ENCODE assay signal across 17 cellular contexts in genomic region chr1:200336901-200337391, GRCh38.
DNase-seq lines count a peak whose midpoint lies in the region; ATAC-seq and TF ChIP-seq lines count a peak whose summit lies in the region.
"Had no signal": no experiment of that assay in that cellular context is flagged by ENCODE, and none has a peak within 500 bp of the region (broad histone marks: within the 10 kb centered on the region; RNA-seq: fewer than 3 reads in every experiment).

No MANE protein-coding gene starts in this region.

- TF ChIP-seq RAD21 in HCT116 (IDR thresholded peaks at IDR 0.05; ENCODE audit: low read depth), result no peak

- H3K4me3 ChIP-seq in AG04450 (ENCODE audit: low read depth, low read length) (no peak overlapping the region), HCT116 (replicated peaks in 1 of 2; ENCODE audit: low read depth in 1 of 2, low read length in 2 of 2) (no peak overlapping the region; a peak in 1 of 4 replicates)
- H3K4me3 ChIP-seq: MG63, uterus had no signal

- TF ChIP-seq CTCF in AG04450 (IDR thresholded peaks at IDR 0.05; ENCODE audit: low read depth, low read length), result no peak
- no peak for TF ChIP-seq CTCF in HCT116 (IDR thresholded peaks at IDR 0.05 in 2 of 3, conservative IDR thresholded peaks at IDR 0.05 in 1 of 3; ENCODE audit: borderline replicate concordance in 1 of 3, insufficient read depth in 1 of 3, low read depth in 2 of 3, low read length in 2 of 3)
- no peak for TF ChIP-seq CTCF in mesothelial cell of epicardium (IDR thresholded peaks at IDR 0.05; ENCODE audit: unreplicated experiment)

- H3K27me3 ChIP-seq in AG04450 (ENCODE audit: control insufficient read depth, insufficient read depth, low read length), result no peaks in the 10 kb centered on the region
- no peaks in the 10 kb centered on the region for H3K27me3 ChIP-seq in HCT116 (ENCODE audit: insufficient read depth, low read length)
- H3K27me3 ChIP-seq: MG63, uterus had no signal

- peak overlapping the region; percentile 40 for H3K27ac ChIP-seq in AG04450 (ENCODE audit: low read depth, low read length)
- no peak overlapping the region for H3K27ac ChIP-seq in HCT116 (ENCODE audit: low read depth, low read length)
- H3K27ac ChIP-seq: HL-60, uterus had no signal

- peaks cover 18 to 36% of the 10 kb centered on the region in 2 experiments for H3K4me1 ChIP-seq in HCT116 (ENCODE audit: control insufficient read depth in 1 of 2, insufficient read depth in 2 of 2, low read length in 2 of 2)
- H3K4me1 ChIP-seq: uterus had no signal

- H3K27ac Mint-ChIP-seq in activated naive CD8-positive, alpha-beta T cell treated with anti-CD3 and anti-CD28 coated beads for 36 hours, result peak overlapping the region; percentile 75
- H3K27ac Mint-ChIP-seq in mesothelial cell of epicardium, result peak overlapping the region; percentile 40
- H3K27ac Mint-ChIP-seq: brain had no signal

- POLR2A ChIA-PET in AG04450 (lab: Yijun Ruan, JAX), result no interaction called here
- POLR2A ChIA-PET in HCT116 (lab: Charles Lee), result no interaction called here

- no peaks in the 10 kb centered on the region for H3K9me3 Mint-ChIP-seq in activated naive CD8-positive, alpha-beta T cell treated with anti-CD3 and anti-CD28 coated beads for 36 hours
- H3K9me3 Mint-ChIP-seq in mesothelial cell of epicardium, result no peaks in the 10 kb centered on the region

- TF ChIP-seq POLR2A in HCT116 (IDR thresholded peaks at IDR 0.05; ENCODE audit: borderline replicate concordance, extremely low read depth, insufficient read depth, insufficient read length), result no peak

- H3K9ac ChIP-seq in HCT116 (ENCODE audit: low read length), result no peak overlapping the region

- peaks cover 27% of the 10 kb centered on the region for H3K4me1 Mint-ChIP-seq in activated naive CD8-positive, alpha-beta T cell treated with anti-CD3 and anti-CD28 coated beads for 36 hours
- peaks cover 19% of the 10 kb centered on the region for H3K4me1 Mint-ChIP-seq in mesothelial cell of epicardium
- H3K4me1 Mint-ChIP-seq: brain had no signal

- H3K79me2 ChIP-seq in HCT116 (ENCODE audit: insufficient read depth, low read length), result no peaks in the 10 kb centered on the region

- H3K36me3 ChIP-seq in HCT116 (ENCODE audit: control insufficient read depth in 1 of 2, insufficient read depth in 2 of 2, low read length in 2 of 2), result no peaks in the 10 kb centered on the region
- H3K36me3 ChIP-seq: MG63, uterus had no signal

- DNase-seq in AG04450 (ENCODE audit: low read depth, low spot score) (no peak), HCT116 (ENCODE audit: low read depth, low spot score) (no peak), mesothelial cell of epicardium (ENCODE audit: low spot score in 2 of 2, unreplicated experiment in 2 of 2) (no peak), 8988T (no peak), left lobe of liver (ENCODE audit: low spot score) (no peak), NCI-H524 treated with DMSO at 0.1 percent for 48 hours (lab: John Stamatoyannopoulos, UW) (no peak), NCI-H2196 (lab: John Stamatoyannopoulos, UW; ENCODE audit: unreplicated experiment) (no peak)
- no peak for DNase-seq in activated naive CD8-positive, alpha-beta T cell treated with anti-CD3 and anti-CD28 coated beads for 36 hours
- DNase-seq: activated CD4-positive, alpha-beta T cell treated with anti-CD3 and anti-CD28 coated beads for 48 hours; AML-193; effector memory CD4-positive, alpha-beta T cell; NCI-H2171; occipital lobe; uterus had no signal

- CTCF ChIA-PET in AG04450 (lab: Charles Lee), result no interaction called here
- CTCF ChIA-PET in HCT116 (lab: Charles Lee), result no interaction called here

- 0 out of 2 replicates have a peak, but pooled peaks have one; percentile 19 for ATAC-seq in HCT116
- no peak for ATAC-seq in left lobe of liver

- H3K36me3 Mint-ChIP-seq in activated naive CD8-positive, alpha-beta T cell treated with anti-CD3 and anti-CD28 coated beads for 36 hours, result no peaks in the 10 kb centered on the region
- no peaks in the 10 kb centered on the region for H3K36me3 Mint-ChIP-seq in mesothelial cell of epicardium
- H3K36me3 Mint-ChIP-seq: brain had no signal

- H4K20me1 ChIP-seq in HCT116 (ENCODE audit: insufficient read depth), result no peaks in the 10 kb centered on the region

- H3K4me2 ChIP-seq in HCT116 (ENCODE audit: low read length), result peak overlapping the region; percentile 43

- no TSS peak for BruUV-seq in HCT116 (replicated peaks; lab: Mats Ljungman, UMichigan)

- intact Hi-C loops in HCT116 (cut with micrococcal nuclease), result no loop called here

- H3K4me3 Mint-ChIP-seq in activated naive CD8-positive, alpha-beta T cell treated with anti-CD3 and anti-CD28 coated beads for 36 hours, result no peak overlapping the region
- H3K4me3 Mint-ChIP-seq in mesothelial cell of epicardium, result no peak overlapping the region
- H3K4me3 Mint-ChIP-seq: brain had no signal

- RAD21 ChIA-PET in HCT116 (lab: Charles Lee; ENCODE audit: low non-redundant PET in 1 of 2, low total read pairs in 2 of 2, uncharacterized antibody in 2 of 2, unreplicated experiment in 2 of 2), result interaction anchor here in 1 of 2 experiments (0.6 kb wide), 1 partner anchor 172 kb away, joined by 3 read pairs; no protein-coding TSS in a partner anchor

- H2AFZ ChIP-seq in HCT116 (ENCODE audit: low read depth, low read length, poor library complexity, severe bottlenecking), result peak overlapping the region; percentile 43

- no peaks in the 10 kb centered on the region for H3K9me2 ChIP-seq in HCT116 (ENCODE audit: insufficient read depth)

- H3K9me3 ChIP-seq in AG04450 (ENCODE audit: control insufficient read depth, insufficient read depth, low read length) (no peaks in the 10 kb centered on the region), HCT116 (ENCODE audit: control insufficient read depth in 1 of 2, insufficient read depth in 1 of 2, low read depth in 1 of 2, low read length in 2 of 2) (no peaks in the 10 kb centered on the region)
- H3K9me3 ChIP-seq: MG63, uterus had no signal

- H3K27me3 Mint-ChIP-seq in activated naive CD8-positive, alpha-beta T cell treated with anti-CD3 and anti-CD28 coated beads for 36 hours, result no peaks in the 10 kb centered on the region
- H3K27me3 Mint-ChIP-seq in mesothelial cell of epicardium (ENCODE audit: low read depth), result no peaks in the 10 kb centered on the region

TF ChIP-seq in HCT116, 20 proteins besides CTCF, POLR2A, EP300 and RAD21:
- TF ChIP-seq JUND (IDR thresholded peaks at IDR 0.05), result no peak
- no peak for TF ChIP-seq SP1 (IDR thresholded peaks at IDR 0.05; ENCODE audit: low read depth)
- no peak for TF ChIP-seq ZBTB33 (IDR thresholded peaks at IDR 0.05; ENCODE audit: extremely low read depth, insufficient replicate concordance, low read length)
- no peak for TF ChIP-seq EZH2 (IDR thresholded peaks at IDR 0.05)
- TF ChIP-seq SRF (IDR thresholded peaks at IDR 0.05; ENCODE audit: low read depth), result no peak
